Comparison of ENCODE assay signal across 1 cellular context in the genomic region with DNA sequence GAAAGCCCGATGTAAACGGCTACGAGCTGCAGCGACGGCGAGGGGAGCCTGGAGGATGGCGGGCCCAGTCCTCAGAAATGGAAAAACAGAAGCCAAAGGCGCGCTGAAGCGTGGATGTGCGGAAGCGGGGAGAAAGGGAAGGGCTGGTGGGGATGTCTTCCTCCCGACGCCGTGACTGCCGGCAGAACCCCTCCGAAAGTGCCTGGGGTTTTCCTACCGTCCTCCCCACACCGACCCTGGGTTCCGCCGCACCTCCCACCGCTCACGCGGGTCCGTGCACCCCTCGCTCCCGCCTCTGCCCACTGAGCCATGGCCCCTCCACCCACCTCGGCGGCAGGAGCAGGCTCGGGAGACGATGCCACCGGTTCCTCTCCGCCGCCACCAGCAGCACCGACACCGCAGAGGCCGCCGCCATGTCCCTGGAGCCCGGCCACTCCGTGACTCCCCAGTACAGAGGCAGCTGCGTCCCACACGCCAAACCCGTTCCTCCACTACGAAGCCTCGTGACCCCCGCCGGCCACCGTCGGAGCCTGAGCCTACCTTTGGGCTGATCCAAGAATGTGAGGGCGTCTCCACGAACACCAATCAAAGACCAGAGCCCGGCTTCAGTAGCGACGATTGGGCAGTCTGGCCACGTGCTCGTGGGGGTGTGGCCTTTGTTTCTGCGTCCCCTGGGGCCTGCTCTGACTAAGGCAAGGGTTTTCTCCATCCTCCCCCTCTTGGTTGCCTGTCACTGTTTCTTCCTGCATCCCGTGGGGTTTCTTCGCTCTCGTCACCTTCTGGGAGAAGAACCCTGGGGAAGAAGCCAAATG.
A peak's percentile ranks its signal among the peaks of the same experiment; 100 is the strongest.
TF ChIP-seq lines count a peak whose summit lies in the region.

Gene MCCC1 (minus strand): TSS at position 471 of the 812 bp plus-strand sequence. CDS start 56 bp downstream, at position 415.

TF ChIP-seq in GM12878, 131 proteins besides CTCF, POLR2A, EP300 and RAD21 (continued from another document):
- TF ChIP-seq RCOR1 (conservative IDR thresholded peaks at IDR 0.05; ENCODE audit: low read depth, low read length) (peak; percentile 67; the same call in 1 of the 2 replicates), IRF3 (IDR thresholded peaks at IDR 0.05) (peak; percentile 79), CREB1 (IDR thresholded peaks at IDR 0.05; ENCODE audit: low read depth) (peak; percentile 72), LARP7 (IDR thresholded peaks at IDR 0.05) (peak; percentile 83), ATF3 (IDR thresholded peaks at IDR 0.05; ENCODE audit: borderline replicate concordance, extremely low read depth, low read depth, low read length) (peak; percentile 61; the same call in 1 of the 2 replicates), MEF2B (IDR thresholded peaks at IDR 0.05; ENCODE audit: partially characterized antibody, poor library complexity, severe bottlenecking) (peak; percentile 99), ATF7 (IDR thresholded peaks at IDR 0.05; ENCODE audit: low read depth) (peak; percentile 55; the same call in 1 of the 2 replicates), POU2F2 (IDR thresholded peaks at IDR 0.05; ENCODE audit: borderline replicate concordance, low read depth, low read length) (0 out of 3 replicates have a peak, but pooled peaks have one; percentile 39), SREBF1 (IDR thresholded peaks at IDR 0.05; ENCODE audit: low read length) (no peak), CHD2 (IDR thresholded peaks at IDR 0.05; ENCODE audit: borderline replicate concordance, low read depth, low read length) (peak; percentile 73; the same call in 1 of the 2 replicates), RAD51 (IDR thresholded peaks at IDR 0.05) (peak; percentile 97), NKRF (conservative IDR thresholded peaks at IDR 0.05) (peak; percentile 68), TCF7 (IDR thresholded peaks at IDR 0.05; ENCODE audit: borderline replicate concordance) (no peak), IRF4 (IDR thresholded peaks at IDR 0.05; ENCODE audit: low read depth, low read length) (0 out of 2 replicates have a peak, but pooled peaks have one; percentile 11), SMARCA5 (IDR thresholded peaks at IDR 0.05) (0 out of 2 replicates have a peak, but pooled peaks have one; percentile 40), EED (IDR thresholded peaks at IDR 0.05; ENCODE audit: low read depth) (peak; percentile 53; the same call in 1 of the 2 replicates), ZNF687 (IDR thresholded peaks at IDR 0.05) (no peak)
- TF ChIP-seq, protein P1, sequence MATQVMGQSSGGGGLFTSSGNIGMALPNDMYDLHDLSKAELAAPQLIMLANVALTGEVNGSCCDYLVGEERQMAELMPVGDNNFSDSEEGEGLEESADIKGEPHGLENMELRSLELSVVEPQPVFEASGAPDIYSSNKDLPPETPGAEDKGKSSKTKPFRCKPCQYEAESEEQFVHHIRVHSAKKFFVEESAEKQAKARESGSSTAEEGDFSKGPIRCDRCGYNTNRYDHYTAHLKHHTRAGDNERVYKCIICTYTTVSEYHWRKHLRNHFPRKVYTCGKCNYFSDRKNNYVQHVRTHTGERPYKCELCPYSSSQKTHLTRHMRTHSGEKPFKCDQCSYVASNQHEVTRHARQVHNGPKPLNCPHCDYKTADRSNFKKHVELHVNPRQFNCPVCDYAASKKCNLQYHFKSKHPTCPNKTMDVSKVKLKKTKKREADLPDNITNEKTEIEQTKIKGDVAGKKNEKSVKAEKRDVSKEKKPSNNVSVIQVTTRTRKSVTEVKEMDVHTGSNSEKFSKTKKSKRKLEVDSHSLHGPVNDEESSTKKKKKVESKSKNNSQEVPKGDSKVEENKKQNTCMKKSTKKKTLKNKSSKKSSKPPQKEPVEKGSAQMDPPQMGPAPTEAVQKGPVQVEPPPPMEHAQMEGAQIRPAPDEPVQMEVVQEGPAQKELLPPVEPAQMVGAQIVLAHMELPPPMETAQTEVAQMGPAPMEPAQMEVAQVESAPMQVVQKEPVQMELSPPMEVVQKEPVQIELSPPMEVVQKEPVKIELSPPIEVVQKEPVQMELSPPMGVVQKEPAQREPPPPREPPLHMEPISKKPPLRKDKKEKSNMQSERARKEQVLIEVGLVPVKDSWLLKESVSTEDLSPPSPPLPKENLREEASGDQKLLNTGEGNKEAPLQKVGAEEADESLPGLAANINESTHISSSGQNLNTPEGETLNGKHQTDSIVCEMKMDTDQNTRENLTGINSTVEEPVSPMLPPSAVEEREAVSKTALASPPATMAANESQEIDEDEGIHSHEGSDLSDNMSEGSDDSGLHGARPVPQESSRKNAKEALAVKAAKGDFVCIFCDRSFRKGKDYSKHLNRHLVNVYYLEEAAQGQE (IDR thresholded peaks at IDR 0.05; ENCODE audit: low read depth, low read length) = peak; percentile 37; the same call in 1 of the 2 replicates
